9 cellular contexts compared by ENCODE assay signal in genomic region chr5:74139589-74139988, GRCh38.
"Had no signal": no experiment of that assay in that cellular context is flagged by ENCODE, and none has a peak within 500 bp of the region (broad histone marks: within the 10 kb centered on the region; RNA-seq: fewer than 3 reads in every experiment).

No MANE protein-coding gene starts in this region.

- ATAC-seq: GM23338, HepG2 had no signal

- H3K36me3 Mint-ChIP-seq: IgD-negative memory B cell had no signal

- DNase-seq: H9, HCEC 1CT, HFFc6, KBM-7 had no signal

- H3K4me3 ChIP-seq: GM23338 had no signal

- FAIRE-seq: H1, H54, HepG2 had no signal

- H3K4me1 Mint-ChIP-seq: IgD-negative memory B cell had no signal

- H3K4me3 Mint-ChIP-seq: GM23338, H9, HFFc6, IgD-negative memory B cell had no signal

- H3K27ac Mint-ChIP-seq: GM23338, H9, HFFc6, IgD-negative memory B cell had no signal

- H3K9me3 Mint-ChIP-seq: GM23338, H9, HFFc6 had no signal
